30 cellular contexts compared by ENCODE assay signal in the genomic region with DNA sequence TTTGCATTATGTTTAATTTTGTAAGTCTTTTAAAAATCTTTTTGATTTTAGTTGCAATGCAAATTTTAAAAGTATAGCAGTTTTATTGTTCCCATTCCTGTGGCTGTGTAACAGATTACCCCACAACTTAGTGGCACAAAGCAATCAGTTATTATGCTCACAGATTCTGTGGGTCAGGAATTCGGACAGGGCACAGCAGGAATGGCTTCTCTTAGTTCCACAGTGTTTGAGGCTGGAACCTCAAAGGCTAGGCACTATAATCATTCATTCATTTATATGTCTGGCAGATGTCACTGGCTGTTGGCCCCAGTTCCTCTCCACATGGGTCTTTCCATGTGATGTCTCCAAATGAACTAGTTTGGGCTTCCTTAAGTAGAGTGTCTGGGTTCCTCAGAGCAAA.
DNase-seq lines count a peak whose midpoint lies in the region; TF ChIP-seq lines count a peak whose summit lies in the region.
"Had no signal": no experiment of that assay in that cellular context is flagged by ENCODE, and none has a peak within 500 bp of the region (broad histone marks: within the 10 kb centered on the region; RNA-seq: fewer than 3 reads in every experiment).

No MANE protein-coding gene starts in this region.

- H3K79me2 ChIP-seq in trophoblast cell (ENCODE audit: control insufficient read depth, insufficient read depth, low read length, poor library complexity) = no peaks in the 10 kb centered on the region

- no peak overlapping the region for H2AFZ ChIP-seq in trophoblast cell (ENCODE audit: insufficient read depth, low read length, poor library complexity)
- H2AFZ ChIP-seq: GM23248 had no signal

- WGBS in trophoblast cell (ENCODE audit: extremely low coverage, insufficient coverage, insufficient read length) = no CpG with 5 or more reads among the region's 1 CpG

- no peak overlapping the region for H3K4me2 ChIP-seq in trophoblast cell (ENCODE audit: low read length)
- H3K4me2 ChIP-seq: BLaER1 had no signal

- no peak overlapping the region for H2BK120ac ChIP-seq in trophoblast cell (ENCODE audit: insufficient read depth, low read length, poor library complexity)

- no peak overlapping the region for H3K4ac ChIP-seq in trophoblast cell (ENCODE audit: low read depth, low read length)

- H3K4me1 ChIP-seq in HEK293 (ENCODE audit: control insufficient read depth, insufficient read depth, low read length) (peaks cover 37% of the 10 kb centered on the region), trophoblast cell (ENCODE audit: control insufficient read depth in 1 of 2, insufficient read depth in 2 of 2, low read length in 2 of 2) (peaks cover 0 to 2% of the 10 kb centered on the region in 2 experiments), uterus (peaks cover 0 to 5% of the 10 kb centered on the region in 2 donors)
- H3K4me1 ChIP-seq: BLaER1, left ventricle myocardium inferior had no signal

- H3K36me3 ChIP-seq in HEK293 (ENCODE audit: control insufficient read depth in 2 of 2, insufficient read depth in 1 of 2, low read length in 2 of 2) (no peaks in the 10 kb centered on the region), trophoblast cell (ENCODE audit: control insufficient read depth in 1 of 2, insufficient read depth in 2 of 2, low read length in 2 of 2) (no peaks in the 10 kb centered on the region), uterus (no peaks in the 10 kb centered on the region), WERI-Rb-1 (no peaks in the 10 kb centered on the region)
- H3K36me3 ChIP-seq: BLaER1, left ventricle myocardium inferior, suprapubic skin had no signal

- TF ChIP-seq CTCF in HEK293 (tag by site-specific recombination; IDR thresholded peaks at IDR 0.05) = no peak
- no peak for TF ChIP-seq CTCF in uterus (IDR thresholded peaks at IDR 0.05)
- TF ChIP-seq CTCF in dorsolateral prefrontal cortex (IDR thresholded peaks at IDR 0.05 in 54 of 56, conservative IDR thresholded peaks at IDR 0.05 in 2 of 56; ENCODE audit: low read depth in 1 of 56, partially characterized antibody in 56 of 56) = no peak
- TF ChIP-seq CTCF in WERI-Rb-1 (IDR thresholded peaks at IDR 0.05; ENCODE audit: low read depth, low read length) = no peak

- CTCF ChIA-PET in HEK293 (lab: Yijun Ruan, JAX) = no interaction called here

- H3K79me1 ChIP-seq in trophoblast cell (ENCODE audit: low read length) = no peaks in the 10 kb centered on the region

- no peaks in the 10 kb centered on the region for H3K27me3 ChIP-seq in trophoblast cell (ENCODE audit: insufficient read depth, low read length)
- H3K27me3 ChIP-seq in uterus = no peaks in the 10 kb centered on the region
- H3K27me3 ChIP-seq in dorsolateral prefrontal cortex = no peaks in the 10 kb centered on the region
- no peaks in the 10 kb centered on the region for H3K27me3 ChIP-seq in WERI-Rb-1 (ENCODE audit: insufficient read depth, low read depth, severe bottlenecking)
- H3K27me3 ChIP-seq: BLaER1, suprapubic skin had no signal

- H4K12ac ChIP-seq in trophoblast cell (ENCODE audit: low read depth, low read length) = no peak overlapping the region

- no peak overlapping the region for H3K9ac ChIP-seq in trophoblast cell (ENCODE audit: low read length)
- H3K9ac ChIP-seq: BLaER1, GM23248 had no signal

- H3K4me3 ChIP-seq in HEK293 (ENCODE audit: low read depth, low read length) (no peak overlapping the region), trophoblast cell (ENCODE audit: low read depth, low read length) (no peak overlapping the region), uterus (no peak overlapping the region), dorsolateral prefrontal cortex (no peak overlapping the region), WERI-Rb-1 (ENCODE audit: low read depth, low read length) (no peak overlapping the region)
- H3K4me3 ChIP-seq: BLaER1, coronary artery, GM23248, left ventricle myocardium inferior, skin epidermis, suprapubic skin had no signal

- POLR2A ChIA-PET in HEK293 (lab: Yijun Ruan, JAX) = no interaction called here

- no peak overlapping the region for H4K91ac ChIP-seq in trophoblast cell (ENCODE audit: low read depth, low read length)

- no peak overlapping the region for H3K14ac ChIP-seq in trophoblast cell (ENCODE audit: low read length)

- peak overlapping the region; percentile 38 for H4K8ac ChIP-seq in trophoblast cell (ENCODE audit: low read depth, low read length)

- peak overlapping the region; percentile 40 for H2BK5ac ChIP-seq in trophoblast cell (ENCODE audit: low read depth, low read length, poor library complexity)

- H3K9me3 ChIP-seq in HEK293 (ENCODE audit: control insufficient read depth, insufficient read depth, low read depth, low read length) = no peaks in the 10 kb centered on the region; the same call in 1 of the 2 replicates
- H3K9me3 ChIP-seq in trophoblast cell (ENCODE audit: insufficient read depth, low read depth, low read length) = no peaks in the 10 kb centered on the region
- no peaks in the 10 kb centered on the region for H3K9me3 ChIP-seq in uterus
- no peaks in the 10 kb centered on the region for H3K9me3 ChIP-seq in WERI-Rb-1 (ENCODE audit: severe bottlenecking)
- H3K9me3 ChIP-seq: left ventricle myocardium inferior, suprapubic skin had no signal

- intact Hi-C loops in uterus (cut with DNase I; ENCODE audit: low total_unique reads) = no loop called here
- intact Hi-C loops in dorsolateral prefrontal cortex (cut with DNase I) = no loop called here

- H3K23ac ChIP-seq in trophoblast cell (ENCODE audit: low read length) = no peak overlapping the region

- no peak overlapping the region for H3K18ac ChIP-seq in trophoblast cell (ENCODE audit: low read length)

- peak; percentile 87 for DNase-seq in foreskin melanocyte
- DNase-seq in trophoblast cell = no peak
- DNase-seq in uterus = no peak
- DNase-seq in HuH-7.5 (ENCODE audit: low spot score) = no peak
- DNase-seq in dorsolateral prefrontal cortex = no peak
- no peak for DNase-seq in WERI-Rb-1
- DNase-seq: activated CD4-positive, alpha-beta memory T cell treated with anti-CD3 and anti-CD28 coated beads for 36 hours; activated naive CD4-positive, alpha-beta T cell; activated naive CD8-positive, alpha-beta T cell treated with anti-CD3 and anti-CD28 coated beads, Interleukin-2, amount 50 U/mL, for 24 hours; caudate nucleus; DMS53; effector memory CD8-positive, alpha-beta T cell; erythroblast; GM23248; islet precursor cell; KG1; left ventricle myocardium inferior; mesendoderm; NCI-H1417; NCI-H2029 treated with DMSO at 0.1 percent for 48 hours; nucleus accumbens; PC-3; Right ventricle myocardium superior; stimulated activated naive CD4-positive, alpha-beta T cell; T-helper 2 cell had no signal

- peak overlapping the region; percentile 62 for H2AK5ac ChIP-seq in trophoblast cell (ENCODE audit: low read length)

- no peak for TF ChIP-seq POLR2A in uterus (IDR thresholded peaks at IDR 0.05)

- H3K27ac ChIP-seq in HEK293 (ENCODE audit: extremely low read depth, low read depth, low read length) = no peak overlapping the region
- no peak overlapping the region for H3K27ac ChIP-seq in trophoblast cell (ENCODE audit: low read depth, low read length)
- H3K27ac ChIP-seq in uterus = peak overlapping the region; percentile 65 to 84
- H3K27ac ChIP-seq in dorsolateral prefrontal cortex = no peak overlapping the region
- no peak overlapping the region for H3K27ac ChIP-seq in WERI-Rb-1
- H3K27ac ChIP-seq: BLaER1, GM23248, suprapubic skin had no signal

- H2BK12ac ChIP-seq in trophoblast cell (ENCODE audit: low read length) = peak overlapping the region; percentile 49

TF ChIP-seq in HEK293, 187 proteins besides CTCF, POLR2A, EP300 and RAD21:
- TF ChIP-seq ZBTB17 (tag by site-specific recombination; IDR thresholded peaks at IDR 0.05) = peak; percentile 61; the same call in 1 of the 2 replicates
- TF ChIP-seq ZBTB11 (tag by site-specific recombination; conservative IDR thresholded peaks at IDR 0.05; ENCODE audit: low read depth) = no peak
- TF ChIP-seq ZNF404 (tag by site-specific recombination; IDR thresholded peaks at IDR 0.05) = no peak
TF ChIP-seq in HEK293: peak in this region for 1.

Comparison
In these comparisons a context has a peak if more than half of its experiments do, and no peak if none do; other contexts are left out.
1. H3K27ac ChIP-seq: peak in uterus (2 of 2); none in HEK293 (single experiment), trophoblast cell (single experiment), dorsolateral prefrontal cortex (0 of 59) and WERI-Rb-1 (single experiment).